Comparison of ENCODE assay signal across 11 cellular contexts in the genomic region with DNA sequence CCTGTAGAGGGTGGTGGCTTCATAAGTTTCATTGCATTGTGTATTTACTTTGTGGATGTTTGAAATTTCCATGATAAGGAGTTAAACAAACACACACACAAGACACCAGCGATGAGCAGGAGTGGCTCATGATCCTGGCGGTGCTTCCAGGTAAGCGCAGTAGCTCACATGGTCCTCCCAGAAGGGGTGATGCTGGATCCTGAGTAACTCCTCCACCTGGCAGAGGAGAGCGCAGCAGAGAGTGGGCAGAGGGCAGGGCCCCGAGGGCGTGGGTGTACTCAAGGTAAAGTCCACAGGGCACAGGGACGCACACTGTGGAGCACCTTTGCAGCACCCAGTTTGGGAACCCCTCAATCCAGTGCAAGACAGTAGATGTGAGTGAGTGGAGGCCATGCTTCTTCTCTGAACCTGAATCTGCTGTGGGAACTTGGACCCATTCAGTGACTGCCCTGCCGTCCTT. TPM values are rescaled to one million over a fixed set of nuclear protein-coding genes. Genes with fewer than 3 reads are reported as not detected.
DNase-seq lines count a peak whose midpoint lies in the region; ATAC-seq and TF ChIP-seq lines count a peak whose summit lies in the region.
"Had no signal": no experiment of that assay in that cellular context is flagged by ENCODE, and none has a peak within 500 bp of the region (broad histone marks: within the 10 kb centered on the region; RNA-seq: fewer than 3 reads in every experiment).

No MANE protein-coding gene starts in this region.

- H3K27ac ChIP-seq in breast epithelium (peak overlapping the region; percentile 95 to 99), liver (ENCODE audit: low read depth in 1 of 2, low read length in 2 of 2) (peak overlapping the region; percentile 75 to 80), subcutaneous abdominal adipose tissue (ENCODE audit: low read depth, low read length) (peak overlapping the region; percentile 97)
- H3K27ac ChIP-seq: KMS-11 had no signal

- WGBS in liver = 38% methylated on average over 8 of the region's 8 CpGs

- no peak for ATAC-seq in activated CD8-positive, alpha-beta T cell treated with anti-CD3 and anti-CD28 coated beads for 36 hours
- ATAC-seq in HG03159 (IDR thresholded peaks at IDR 0.05; ENCODE audit: unreplicated experiment) (no peak), HG03565 (IDR thresholded peaks at IDR 0.05; ENCODE audit: unreplicated experiment) (no peak), HG03378 (IDR thresholded peaks at IDR 0.05; ENCODE audit: unreplicated experiment) (no peak)

- DNase-seq in HT-29 (ENCODE audit: low spot score) (peak; percentile 52), breast epithelium (ENCODE audit: low spot score in 2 of 2) (peak; percentile 38 to 50)
- DNase-seq in activated CD8-positive, alpha-beta T cell treated with anti-CD3 and anti-CD28 coated beads for 36 hours = no peak
- DNase-seq: activated CD4-positive, CD25-positive, alpha-beta regulatory T cell treated with anti-CD3 and anti-CD28 coated beads, Interleukin-2, amount 50 U/mL, for 72 hours had no signal

- H3K9me3 ChIP-seq in breast epithelium (no peaks in the 10 kb centered on the region), liver (ENCODE audit: control insufficient read depth in 4 of 4, low read length in 3 of 4) (no peaks in the 10 kb centered on the region), subcutaneous abdominal adipose tissue (ENCODE audit: control insufficient read depth in 5 of 5, low read length in 5 of 5) (peaks cover 0 to 3% (median 0%) of the 10 kb centered on the region in 5 donors)

- POLR2A ChIA-PET in activated CD8-positive, alpha-beta T cell treated with anti-CD3 and anti-CD28 coated beads for 36 hours (lab: Charles Lee) = no interaction called here

- no peak overlapping the region for H3K4me3 Mint-ChIP-seq in activated CD8-positive, alpha-beta T cell treated with anti-CD3 and anti-CD28 coated beads for 36 hours
- H3K4me3 Mint-ChIP-seq: stimulated activated naive CD8-positive, alpha-beta T cell treated with anti-CD3 and anti-CD28 coated beads, Interleukin-15, Interleukin-2, amounts not matched to agents 100 ng/mL and 50 ng/mL, for 24 hours had no signal

- H3K27me3 ChIP-seq in breast epithelium (no peaks in the 10 kb centered on the region), liver (ENCODE audit: control insufficient read depth in 4 of 4, insufficient read depth in 4 of 4, low read length in 3 of 4) (no peaks in the 10 kb centered on the region), subcutaneous abdominal adipose tissue (ENCODE audit: control insufficient read depth in 5 of 5, insufficient read depth in 4 of 5, low read length in 5 of 5) (no peaks in the 10 kb centered on the region)

- H3K9ac ChIP-seq in liver (ENCODE audit: low read depth in 1 of 2, low read length in 2 of 2) (peak overlapping the region in 1 of 2 donors; percentile 68), subcutaneous abdominal adipose tissue (ENCODE audit: low read length in 5 of 5) (peak overlapping the region; percentile 13 to 75 (median 62))
- H3K9ac ChIP-seq: KMS-11 had no signal

- no peaks in the 10 kb centered on the region for H3K36me3 Mint-ChIP-seq in activated CD8-positive, alpha-beta T cell treated with anti-CD3 and anti-CD28 coated beads for 36 hours (ENCODE audit: low read depth)

- no peaks in the 10 kb centered on the region for H3K27me3 Mint-ChIP-seq in activated CD8-positive, alpha-beta T cell treated with anti-CD3 and anti-CD28 coated beads for 36 hours
- H3K27me3 Mint-ChIP-seq: stimulated activated naive CD8-positive, alpha-beta T cell treated with anti-CD3 and anti-CD28 coated beads, Interleukin-15, Interleukin-2, amounts not matched to agents 100 ng/mL and 50 ng/mL, for 24 hours had no signal

- H3K4me1 Mint-ChIP-seq in activated CD8-positive, alpha-beta T cell treated with anti-CD3 and anti-CD28 coated beads for 36 hours (ENCODE audit: low read depth) = peaks cover 23% of the 10 kb centered on the region

- peak overlapping the region; percentile 0 to 54 (median 16) for H3K4me3 ChIP-seq in breast epithelium
- no peak overlapping the region for H3K4me3 ChIP-seq in liver (ENCODE audit: low read depth in 1 of 3, low read length in 3 of 3)
- peak overlapping the region; percentile 12 to 58 (median 38) for H3K4me3 ChIP-seq in subcutaneous abdominal adipose tissue (ENCODE audit: low read depth in 1 of 5, low read length in 5 of 5)

- H3K4me1 ChIP-seq in breast epithelium (peaks cover 11 to 17% of the 10 kb centered on the region in 2 donors), liver (ENCODE audit: control insufficient read depth in 4 of 4, insufficient read depth in 4 of 4, low read length in 3 of 4) (peaks cover 7 to 15% (median 10%) of the 10 kb centered on the region in 4 donors), subcutaneous abdominal adipose tissue (ENCODE audit: control insufficient read depth in 5 of 5, insufficient read depth in 5 of 5, low read length in 5 of 5) (peaks cover 22 to 59% (median 52%) of the 10 kb centered on the region in 5 donors)

- intact Hi-C loops in breast epithelium (cut with DNase I; ENCODE audit: low total_unique reads) = loop anchor here (5.0 kb wide), 1 partner anchor 1739 kb away; no protein-coding TSS in a partner anchor
- intact Hi-C loops in activated CD8-positive, alpha-beta T cell treated with anti-CD3 and anti-CD28 coated beads for 36 hours (cut with micrococcal nuclease) = no loop called here

- peak in 1 of 2 donors; percentile 55 for TF ChIP-seq RAD21 in liver (IDR thresholded peaks at IDR 0.05)

- no peaks in the 10 kb centered on the region for H3K36me3 ChIP-seq in breast epithelium
- no peaks in the 10 kb centered on the region for H3K36me3 ChIP-seq in liver (ENCODE audit: control insufficient read depth in 4 of 4, insufficient read depth in 3 of 4, low read depth in 1 of 4, low read length in 3 of 4)
- no peaks in the 10 kb centered on the region for H3K36me3 ChIP-seq in subcutaneous abdominal adipose tissue (ENCODE audit: control insufficient read depth in 5 of 5, insufficient read depth in 5 of 5, low read length in 5 of 5)

- no peaks in the 10 kb centered on the region for H3K9me3 Mint-ChIP-seq in activated CD8-positive, alpha-beta T cell treated with anti-CD3 and anti-CD28 coated beads for 36 hours
- H3K9me3 Mint-ChIP-seq: stimulated activated naive CD8-positive, alpha-beta T cell treated with anti-CD3 and anti-CD28 coated beads, Interleukin-15, Interleukin-2, amounts not matched to agents 100 ng/mL and 50 ng/mL, for 24 hours had no signal

- CTCF ChIA-PET in activated CD8-positive, alpha-beta T cell treated with anti-CD3 and anti-CD28 coated beads for 36 hours (lab: Charles Lee) = interaction anchor here (1.4 kb wide), 1 partner anchor 69 kb away, joined by 3 read pairs; no protein-coding TSS in a partner anchor

- TF ChIP-seq POLR2A in breast epithelium (IDR thresholded peaks at IDR 0.05) = no peak

- TF ChIP-seq CTCF in breast epithelium (IDR thresholded peaks at IDR 0.05) (no peak), liver (IDR thresholded peaks at IDR 0.05; ENCODE audit: low read depth, low read length, missing input control) (peak; percentile 25)
- no peak for TF ChIP-seq CTCF in activated CD8-positive, alpha-beta T cell treated with anti-CD3 and anti-CD28 coated beads for 36 hours (IDR thresholded peaks at IDR 0.05)

- no peak overlapping the region for H3K27ac Mint-ChIP-seq in activated CD8-positive, alpha-beta T cell treated with anti-CD3 and anti-CD28 coated beads for 36 hours

TF ChIP-seq in liver, 16 proteins besides CTCF, POLR2A, EP300 and RAD21 (continues in another document):
- TF ChIP-seq, protein P1, sequence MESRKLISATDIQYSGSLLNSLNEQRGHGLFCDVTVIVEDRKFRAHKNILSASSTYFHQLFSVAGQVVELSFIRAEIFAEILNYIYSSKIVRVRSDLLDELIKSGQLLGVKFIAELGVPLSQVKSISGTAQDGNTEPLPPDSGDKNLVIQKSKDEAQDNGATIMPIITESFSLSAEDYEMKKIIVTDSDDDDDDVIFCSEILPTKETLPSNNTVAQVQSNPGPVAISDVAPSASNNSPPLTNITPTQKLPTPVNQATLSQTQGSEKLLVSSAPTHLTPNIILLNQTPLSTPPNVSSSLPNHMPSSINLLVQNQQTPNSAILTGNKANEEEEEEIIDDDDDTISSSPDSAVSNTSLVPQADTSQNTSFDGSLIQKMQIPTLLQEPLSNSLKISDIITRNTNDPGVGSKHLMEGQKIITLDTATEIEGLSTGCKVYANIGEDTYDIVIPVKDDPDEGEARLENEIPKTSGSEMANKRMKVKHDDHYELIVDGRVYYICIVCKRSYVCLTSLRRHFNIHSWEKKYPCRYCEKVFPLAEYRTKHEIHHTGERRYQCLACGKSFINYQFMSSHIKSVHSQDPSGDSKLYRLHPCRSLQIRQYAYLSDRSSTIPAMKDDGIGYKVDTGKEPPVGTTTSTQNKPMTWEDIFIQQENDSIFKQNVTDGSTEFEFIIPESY (IDR thresholded peaks at IDR 0.05) = no peak
- TF ChIP-seq SP1 (IDR thresholded peaks at IDR 0.05) (no peak), FOXA1 (IDR thresholded peaks at IDR 0.05) (peak; percentile 33), YY1 (IDR thresholded peaks at IDR 0.05) (no peak), RXRA (IDR thresholded peaks at IDR 0.05) (peak in 1 of 2 donors; percentile 17), JUND (IDR thresholded peaks at IDR 0.05) (no peak), HNF4A (conservative IDR thresholded peaks at IDR 0.05) (peak; percentile 70 to 71), HNF4G (IDR thresholded peaks at IDR 0.05) (no peak)

RNA-seq across cellular contexts. Expression of a gene that starts 54.0 kb away (rescaled TPM):
- total RNA-seq in HT-29 (2014; rRNA removed; shearing (Covaris generic)) = 11.8 and 18.8 TPM in 2 replicates
- total RNA-seq in breast epithelium = 10 to 100 TPM in 1 of 3 donors, 1 to 10 TPM in 2; 6.1 to 16.2 (median 9.2) TPM
- total RNA-seq in liver = 1 to 10 TPM; 3.5 to 5.1 TPM
- polyA plus RNA-seq in liver = 1 to 10 TPM in 1 of 2 donors, under 1 TPM in 1; 0.67 to 2.1 TPM
- total RNA-seq in activated CD8-positive, alpha-beta T cell treated with anti-CD3 and anti-CD28 coated beads for 36 hours = 10 to 100 TPM in 1 of 2 experiments, 1 to 10 TPM in 1; 8.9 to 10.5 TPM

Comparison
In these comparisons a context has a peak if more than half of its experiments do, and no peak if none do; other contexts are left out.
1. H3K4me3 ChIP-seq: peak in breast epithelium (3 of 3) and subcutaneous abdominal adipose tissue (5 of 5); none in liver (0 of 3).
2. Peak in every context shown above with its lines, with median percentiles within 50 percentile points of each other: H3K27ac ChIP-seq.